Comparison of ENCODE assay signal across 10 cellular contexts in the genomic region with DNA sequence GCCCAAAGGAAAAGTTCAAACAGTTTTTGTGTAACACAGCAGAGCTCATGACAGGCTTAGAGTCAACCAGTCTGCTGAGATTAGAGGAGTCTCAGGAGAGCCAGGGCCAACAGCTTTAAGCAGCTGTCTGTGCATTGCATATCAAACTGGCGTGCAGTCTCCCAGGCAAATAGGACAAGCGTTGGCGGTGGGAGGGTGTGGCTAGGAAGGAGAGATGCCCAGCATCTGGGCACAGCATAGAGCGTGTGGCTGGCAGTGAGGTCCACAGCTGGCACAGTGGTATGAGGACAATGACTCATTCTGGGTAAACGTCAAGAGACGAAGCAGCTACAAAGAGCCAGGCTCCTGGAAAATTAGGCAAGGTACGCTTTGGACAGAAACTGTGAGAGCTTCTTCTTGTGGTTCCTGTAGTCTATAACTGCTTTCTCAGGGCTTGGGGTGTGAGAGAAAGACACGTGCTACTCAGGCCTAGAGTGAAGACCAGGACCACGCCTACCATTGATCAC. TPM values are rescaled to one million over a fixed set of nuclear protein-coding genes. Genes with fewer than 3 reads are reported as not detected.
DNase-seq lines count a peak whose midpoint lies in the region; ATAC-seq and TF ChIP-seq lines count a peak whose summit lies in the region.
"Had no signal": no experiment of that assay in that cellular context is flagged by ENCODE, and none has a peak within 500 bp of the region (broad histone marks: within the 10 kb centered on the region; RNA-seq: fewer than 3 reads in every experiment).

No MANE protein-coding gene starts in this region.

- POLR2A ChIA-PET in CD8-positive, alpha-beta T cell (lab: Charles Lee): interaction anchor here (1.0 to 1.5 kb wide), 3 partner anchors 15 to 82 kb away, joined by 3 to 7 read pairs (median 4); a partner anchor contains a TSS
- POLR2A ChIA-PET in MCF 10A (lab: Yijun Ruan, JAX): interaction anchor here (0.6 to 1.2 kb wide), 2 partner anchors 66 to 81 kb away, joined by 3 read pairs; no protein-coding TSS in a partner anchor

- intact Hi-C loops in CD8-positive, alpha-beta T cell (cut with DNase I, micrococcal nuclease): loop anchor here in 1 of 2 experiments (1.0 kb wide), 1 partner anchor 10 kb away; no protein-coding TSS in a partner anchor
- intact Hi-C loops in MCF 10A (cut with micrococcal nuclease) (no loop called here), mucosa of descending colon (cut with DNase I, micrococcal nuclease) (no loop called here)

- peaks cover 93% of the 10 kb centered on the region for H3K36me3 Mint-ChIP-seq in CD8-positive, alpha-beta T cell
- H3K36me3 Mint-ChIP-seq in MCF 10A (ENCODE audit: insufficient read depth, unreplicated experiment): peaks cover 12% of the 10 kb centered on the region

- peak overlapping the region; percentile 90 for H3K27ac Mint-ChIP-seq in CD8-positive, alpha-beta T cell
- H3K27ac Mint-ChIP-seq in MCF 10A (ENCODE audit: low read depth, unreplicated experiment): peak overlapping the region; percentile 57

- no TSS peak for BruUV-seq in MCF 10A (replicated peaks; lab: Mats Ljungman, UMichigan)

- H3K27me3 ChIP-seq in CD8-positive, alpha-beta T cell (ENCODE audit: insufficient read depth, low read length): no peaks in the 10 kb centered on the region
- H3K27me3 ChIP-seq in MG63: no peaks in the 10 kb centered on the region

- H3K9me3 ChIP-seq in CD8-positive, alpha-beta T cell (ENCODE audit: low read length): no peaks in the 10 kb centered on the region
- H3K9me3 ChIP-seq in MG63 (peaks cover 3% of the 10 kb centered on the region), mucosa of descending colon (peaks cover 5% of the 10 kb centered on the region)

- H3K36me3 ChIP-seq in CD8-positive, alpha-beta T cell (ENCODE audit: insufficient read depth, low read length): peaks cover 92% of the 10 kb centered on the region
- H3K36me3 ChIP-seq in MG63 (no peaks in the 10 kb centered on the region), mucosa of descending colon (ENCODE audit: low read depth) (no peaks in the 10 kb centered on the region)
- H3K36me3 ChIP-seq: breast epithelium, tibial artery had no signal

- peaks cover 66% of the 10 kb centered on the region for H3K4me1 ChIP-seq in CD8-positive, alpha-beta T cell (ENCODE audit: insufficient read depth, low read length)
- no peaks in the 10 kb centered on the region for H3K4me1 ChIP-seq in mucosa of descending colon (ENCODE audit: low read depth)
- H3K4me1 ChIP-seq: breast epithelium, tibial artery had no signal

- no peak for TF ChIP-seq CTCF in CD8-positive, alpha-beta T cell (IDR thresholded peaks at IDR 0.05)
- TF ChIP-seq CTCF in MCF 10A (IDR thresholded peaks at IDR 0.05; ENCODE audit: unreplicated experiment) (no peak), mucosa of descending colon (IDR thresholded peaks at IDR 0.05) (no peak)

- DNase-seq in CD8-positive, alpha-beta T cell: peak in 3 of 7 experiments; percentile 38 to 63 (median 59)
- peak; percentile 96 for DNase-seq in MG63
- peak; percentile 93 for DNase-seq in MCF 10A (ENCODE audit: unreplicated experiment)
- DNase-seq in mucosa of descending colon: no peak
- DNase-seq in SIG-M5 treated with dmso at 0.1 percent for 504 hours (lab: John Stamatoyannopoulos, UW; ENCODE audit: unreplicated experiment): no peak
- DNase-seq in GM19240 (ENCODE audit: insufficient read length, low spot score): no peak
- DNase-seq in NCI-H1694 treated with DMSO at 0.1 percent for 48 hours (lab: John Stamatoyannopoulos, UW): no peak
- DNase-seq: tibial artery had no signal

- peak overlapping the region; percentile 13 for H3K27ac ChIP-seq in CD8-positive, alpha-beta T cell (ENCODE audit: low read depth, low read length)
- H3K27ac ChIP-seq: breast epithelium, tibial artery had no signal

- H3K4me3 ChIP-seq in CD8-positive, alpha-beta T cell (ENCODE audit: low read depth, low read length): no peak overlapping the region
- H3K4me3 ChIP-seq in MG63: no peak overlapping the region
- no peak overlapping the region for H3K4me3 ChIP-seq in mucosa of descending colon
- H3K4me3 ChIP-seq: breast epithelium, tibial artery had no signal

- H3K9me3 Mint-ChIP-seq in CD8-positive, alpha-beta T cell: no peaks in the 10 kb centered on the region
- H3K9me3 Mint-ChIP-seq in MCF 10A (ENCODE audit: unreplicated experiment): no peaks in the 10 kb centered on the region

- peak; percentile 76 for ATAC-seq in CD8-positive, alpha-beta T cell
- peak; percentile 58 for ATAC-seq in mucosa of descending colon
- no peak for ATAC-seq in HG03108 (IDR thresholded peaks at IDR 0.05; ENCODE audit: unreplicated experiment)

- H3K4me1 Mint-ChIP-seq in CD8-positive, alpha-beta T cell (ENCODE audit: low read depth): peaks cover 77% of the 10 kb centered on the region
- peaks cover 12% of the 10 kb centered on the region for H3K4me1 Mint-ChIP-seq in MCF 10A (ENCODE audit: insufficient read depth, unreplicated experiment)

- H3K4me3 Mint-ChIP-seq in CD8-positive, alpha-beta T cell: no peak overlapping the region
- no peak overlapping the region for H3K4me3 Mint-ChIP-seq in MCF 10A (ENCODE audit: unreplicated experiment)

- H3K27me3 Mint-ChIP-seq in CD8-positive, alpha-beta T cell (ENCODE audit: low read depth): no peaks in the 10 kb centered on the region
- H3K27me3 Mint-ChIP-seq in MCF 10A (ENCODE audit: insufficient read depth, unreplicated experiment): no peaks in the 10 kb centered on the region

- CTCF ChIA-PET in CD8-positive, alpha-beta T cell (lab: Charles Lee): interaction anchor here (1.1 to 3.3 kb wide), 8 partner anchors 10 to 39 kb away, joined by 3 to 25 read pairs (median 9); no protein-coding TSS in a partner anchor
- CTCF ChIA-PET in MCF 10A (lab: Yijun Ruan, JAX): interaction anchor here (0.7 to 1.5 kb wide), 3 partner anchors 12 to 30 kb away, joined by 4 to 8 read pairs (median 4); no protein-coding TSS in a partner anchor

RNA-seq across cellular contexts. Expression of a gene that starts 14.8 kb away (rescaled TPM):
- total RNA-seq in CD8-positive, alpha-beta T cell: 100 to 1,000 TPM; 487 to 512 TPM
- total RNA-seq in MG63 (2014; rRNA removed; shearing (Covaris generic); ENCODE audit: low replicate concordance): 6.6 TPM in 1 of 2 replicates, not detected in the other
- total RNA-seq in MCF 10A (2022) (not detected in 2 replicates), mucosa of descending colon (1 to 10 TPM; 3.5 to 7.5 (median 5.4) TPM)

RNA-seq across cellular contexts. Expression of a gene that starts 58.6 kb away (rescaled TPM):
- total RNA-seq in CD8-positive, alpha-beta T cell: 1 to 10 TPM; 7.1 to 7.8 TPM
- total RNA-seq in MG63 (2014; rRNA removed; shearing (Covaris generic); ENCODE audit: low replicate concordance): not detected in 2 replicates
- total RNA-seq in MCF 10A (2022) (5.3 and 7.6 TPM in 2 replicates), mucosa of descending colon (10 to 100 TPM in 2 of 3 donors, 1 to 10 TPM in 1; 8.7 to 12.5 (median 11.7) TPM)

Comparison
In these comparisons a context has a peak if more than half of its experiments do, and no peak if none do; other contexts are left out.
1. DNase-seq: peak in MG63 (single experiment) and MCF 10A (single experiment); none in mucosa of descending colon (0 of 3), SIG-M5 treated with dmso at 0.1 percent for 504 hours (single experiment), GM19240 (single experiment) and NCI-H1694 treated with DMSO at 0.1 percent for 48 hours (single experiment).
2. RNA of a gene that starts 14.8 kb away (total RNA-seq): 487 to 512 TPM in CD8-positive, alpha-beta T cell; 3.5 to 7.5 TPM in mucosa of descending colon, 6.6 TPM in MG63 and not detected in MCF 10A; every median in the first group is over 10 times any median in the second.